Comparison of ENCODE assay signal across 1 cellular context in the genomic region with DNA sequence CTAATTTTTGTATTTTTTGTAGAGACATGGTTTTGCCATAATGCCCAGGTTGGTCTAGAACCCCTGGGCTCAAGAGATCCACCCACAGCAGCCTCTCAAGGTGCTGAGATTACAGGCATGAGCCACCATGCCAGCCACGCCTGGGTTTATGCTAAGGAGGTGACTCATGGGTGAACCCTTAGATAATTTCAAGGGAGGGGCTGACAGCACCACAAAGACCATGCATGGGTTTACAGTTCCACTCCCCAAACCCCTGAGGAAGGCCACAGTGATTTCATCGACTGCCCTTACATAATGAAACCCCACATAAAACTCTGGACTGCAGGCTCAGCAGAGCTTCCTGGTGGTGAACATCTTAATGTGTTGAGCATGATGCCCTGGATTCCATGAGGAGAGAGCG.
TF ChIP-seq lines count a peak whose summit lies in the region.

No MANE protein-coding gene starts in this region.

TF ChIP-seq in GM23338, 12 proteins besides CTCF, POLR2A, EP300 and RAD21 (continued from another document):
- TF ChIP-seq ZNF462 (CRISPR knock-in tag; IDR thresholded peaks at IDR 0.05) (no peak), STAT1 (IDR thresholded peaks at IDR 0.05; ENCODE audit: unreplicated experiment) (no peak), REST (IDR thresholded peaks at IDR 0.05; ENCODE audit: unreplicated experiment) (no peak), EZH2 (IDR thresholded peaks at IDR 0.05; ENCODE audit: low read depth, unreplicated experiment) (no peak), EZH2phosphoT487 (IDR thresholded peaks at IDR 0.05; ENCODE audit: unreplicated experiment) (no peak)
